ENCODE assay signal across 18 cellular contexts in genomic region chr1:24491577-24492360, GRCh38. TPM values are rescaled to one million over a fixed set of nuclear protein-coding genes. Genes with fewer than 3 reads are reported as not detected.
DNase-seq lines count a peak whose midpoint lies in the region; ATAC-seq, FAIRE-seq and TF ChIP-seq lines count a peak whose summit lies in the region.
"Had no signal": no experiment of that assay in that cellular context is flagged by ENCODE, and none has a peak within 500 bp of the region (broad histone marks: within the 10 kb centered on the region; RNA-seq: fewer than 3 reads in every experiment).

No MANE protein-coding gene starts in this region.

- CTCF ChIA-PET in HepG2 (lab: Yijun Ruan, JAX; ENCODE audit: low intra/inter-chr PET ratio, low total read pairs) (no interaction called here), Calu3 (lab: Charles Lee) (interaction anchor here (0.6 kb wide), 2 partner anchors 9 to 20 kb away, joined by 7 to 8 read pairs; no protein-coding TSS in a partner anchor)

- intact Hi-C loops in HepG2 (cut with micrococcal nuclease; ENCODE audit: unreplicated experiment): no loop called here
- intact Hi-C loops in prostate gland (cut with DNase I): no loop called here
- intact Hi-C loops in Calu3 (cut with micrococcal nuclease; ENCODE audit: unreplicated experiment): no loop called here

- H3K4me1 ChIP-seq in adipocyte (ENCODE audit: control insufficient read depth, insufficient read depth, low read length): peaks cover 3% of the 10 kb centered on the region
- peaks cover 38% of the 10 kb centered on the region for H3K4me1 ChIP-seq in HepG2 (ENCODE audit: insufficient read depth, low read length)
- no peaks in the 10 kb centered on the region for H3K4me1 ChIP-seq in prostate gland (replicated peaks)
- H3K4me1 ChIP-seq: tibial artery had no signal

- no peaks in the 10 kb centered on the region for H3K36me3 ChIP-seq in adipocyte (ENCODE audit: control insufficient read depth, insufficient read depth, low read length, severe bottlenecking)
- H3K36me3 ChIP-seq in HepG2 (replicated peaks in 1 of 2; ENCODE audit: control insufficient read depth in 1 of 2, insufficient read depth in 2 of 2, low read length in 2 of 2): no peaks in the 10 kb centered on the region
- H3K36me3 ChIP-seq in prostate gland: no peaks in the 10 kb centered on the region
- H3K36me3 ChIP-seq: tibial artery had no signal

- H3K27me3 Mint-ChIP-seq in Calu3 (ENCODE audit: unreplicated experiment): no peaks in the 10 kb centered on the region
- H3K27me3 Mint-ChIP-seq: activated naive CD4-positive, alpha-beta T cell treated with anti-CD3 and anti-CD28 coated beads, Interleukin-2, amount 50 U/mL, for 24 hours; CD4-positive, alpha-beta memory T cell had no signal

- in situ Hi-C loops in HepG2 (cut with HindIII; ENCODE audit: extremely low pct_ligation_motif_present, low pct_unique_long_range_greater_than_20kb): no loop called here

- WGBS in HepG2 (ENCODE audit: low lambda C conversion rate): 16% methylated on average over 15 of the region's 15 CpGs
- WGBS in prostate gland: 31% methylated on average over 15 of the region's 15 CpGs

- H3K36me3 Mint-ChIP-seq in Calu3 (ENCODE audit: insufficient read depth, unreplicated experiment): no peaks in the 10 kb centered on the region
- H3K36me3 Mint-ChIP-seq: natural killer cell had no signal

- TF ChIP-seq CTCF in AG10803 (conservative IDR thresholded peaks at IDR 0.05; ENCODE audit: low read length): peak; percentile 30; the same call in 1 of the 2 replicates
- no peak for TF ChIP-seq CTCF in HepG2 (CRISPR knock-in tag; IDR thresholded peaks at IDR 0.05)
- no peak for TF ChIP-seq CTCF in prostate gland (IDR thresholded peaks at IDR 0.05)
- no peak for TF ChIP-seq CTCF in Calu3 (IDR thresholded peaks at IDR 0.05; ENCODE audit: unreplicated experiment)

- TF ChIP-seq EP300 in HepG2 (IDR thresholded peaks at IDR 0.05; ENCODE audit: low read depth in 2 of 2, low read length in 2 of 2) (no peak), HepG2 (CRISPR knock-in tag; IDR thresholded peaks at IDR 0.05; ENCODE audit: borderline replicate concordance) (no peak)

- H3K27me3 ChIP-seq in adipocyte (replicated peaks; ENCODE audit: control insufficient read depth, insufficient read depth, low read length) (peaks cover 25% of the 10 kb centered on the region), HepG2 (ENCODE audit: control insufficient read depth in 1 of 2, insufficient read depth in 2 of 2, low read length in 2 of 2) (no peaks in the 10 kb centered on the region), prostate gland (replicated peaks; ENCODE audit: insufficient read depth) (no peaks in the 10 kb centered on the region)

- H3K79me2 ChIP-seq in HepG2 (ENCODE audit: insufficient read depth, low read length): no peaks in the 10 kb centered on the region

- H2AFZ ChIP-seq in HepG2 (ENCODE audit: low read length): no peak overlapping the region

- H3K9ac ChIP-seq in adipocyte (ENCODE audit: low read length) (no peak overlapping the region), HepG2 (ENCODE audit: insufficient read depth, low read depth, low read length) (no peak overlapping the region)

- no peak for FAIRE-seq in HepG2 (lab: Jason Lieb, UNC)
- FAIRE-seq: GM12891, islet of Langerhans had no signal

- TF ChIP-seq RAD21 in HepG2 (CRISPR knock-in tag; IDR thresholded peaks at IDR 0.05): no peak

- no peak overlapping the region for H3K4me2 ChIP-seq in HepG2 (ENCODE audit: low read depth, low read length)

- H3K4me3 Mint-ChIP-seq in Calu3 (ENCODE audit: low read depth, unreplicated experiment): no peak overlapping the region
- H3K4me3 Mint-ChIP-seq: activated naive CD4-positive, alpha-beta T cell treated with anti-CD3 and anti-CD28 coated beads, Interleukin-2, amount 50 U/mL, for 24 hours; CD4-positive, alpha-beta memory T cell; natural killer cell had no signal

- no TSS peak for BruUV-seq in HepG2 (replicated peaks; lab: Mats Ljungman, UMichigan)
- no TSS peak for BruUV-seq in Calu3 (replicated peaks; lab: Mats Ljungman, UMichigan)

- H4K20me1 ChIP-seq in HepG2 (ENCODE audit: insufficient read depth, low read length): no peaks in the 10 kb centered on the region

- no peak for TF ChIP-seq POLR2A in HepG2 (IDR thresholded peaks at IDR 0.05; ENCODE audit: insufficient read depth in 1 of 2, low read depth in 2 of 2, low read length in 2 of 2)
- TF ChIP-seq POLR2A in prostate gland (IDR thresholded peaks at IDR 0.05): no peak

- DNase-seq in AG10803 (ENCODE audit: low read depth) (peak; percentile 25), ELR (ENCODE audit: low read depth) (peak; percentile 40), adipocyte (ENCODE audit: low read depth) (peak; percentile 31), HepG2 (ENCODE audit: low spot score) (no peak), prostate gland (ENCODE audit: low spot score) (no peak), Calu3 (no peak), NCI-H1694 (lab: John Stamatoyannopoulos, UW) (no peak)
- no peak for DNase-seq in stimulated activated naive CD8-positive, alpha-beta T cell treated with anti-CD3 and anti-CD28 coated beads, Interleukin-15, Interleukin-2, amounts not matched to agents 100 U/mL and 50 U/mL, for 24 hours
- DNase-seq: activated CD4-positive, alpha-beta T cell treated with anti-CD3 and anti-CD28 coated beads for 48 hours; CD4-positive, alpha-beta memory T cell; IMR-90; natural killer cell; NCI-H2081 treated with DMSO at 0.1 percent for 48 hours; T1000 had no signal

- no peaks in the 10 kb centered on the region for H3K4me1 Mint-ChIP-seq in Calu3 (ENCODE audit: low read depth, unreplicated experiment)

- no peak overlapping the region for H3K27ac Mint-ChIP-seq in Calu3 (ENCODE audit: unreplicated experiment)
- H3K27ac Mint-ChIP-seq: natural killer cell had no signal

- POLR2A ChIA-PET in HepG2 (lab: Yijun Ruan, JAX): interaction anchor here (0.9 kb wide), 1 partner anchor 10 kb away, joined by 5 read pairs; the partner anchor contains the start of gene RCAN3

- no peak overlapping the region for H3K27ac ChIP-seq in HepG2 (ENCODE audit: extremely low read length, insufficient read depth, low read length)
- H3K27ac ChIP-seq in prostate gland: no peak overlapping the region
- H3K27ac ChIP-seq: tibial artery had no signal

- no peaks in the 10 kb centered on the region for H3K9me3 Mint-ChIP-seq in Calu3 (ENCODE audit: low read depth, unreplicated experiment)
- H3K9me3 Mint-ChIP-seq: activated naive CD4-positive, alpha-beta T cell treated with anti-CD3 and anti-CD28 coated beads, Interleukin-2, amount 50 U/mL, for 24 hours; CD4-positive, alpha-beta memory T cell; natural killer cell had no signal

- peak; percentile 81 for ATAC-seq in HepG2
- ATAC-seq in stimulated activated naive CD8-positive, alpha-beta T cell treated with anti-CD3 and anti-CD28 coated beads, Interleukin-15, Interleukin-2, amounts not matched to agents 100 U/mL and 50 U/mL, for 24 hours: no peak
- ATAC-seq: natural killer cell had no signal

- peak overlapping the region; percentile 34; the same call in 1 of the 2 replicates for H3K4me3 ChIP-seq in AG10803 (ENCODE audit: low read length)
- H3K4me3 ChIP-seq in adipocyte (ENCODE audit: low read length): no peak overlapping the region
- H3K4me3 ChIP-seq in HepG2 (replicated peaks in 1 of 3; ENCODE audit: insufficient read depth in 1 of 3, low read depth in 2 of 3, low read length in 3 of 3): no peak overlapping the region
- no peak overlapping the region for H3K4me3 ChIP-seq in prostate gland
- H3K4me3 ChIP-seq: tibial artery had no signal

- H3K9me3 ChIP-seq in adipocyte (ENCODE audit: control insufficient read depth, low read length): peaks cover 11% of the 10 kb centered on the region
- H3K9me3 ChIP-seq in HepG2 (ENCODE audit: low read length): no peaks in the 10 kb centered on the region
- H3K9me3 ChIP-seq in prostate gland: no peaks in the 10 kb centered on the region

TF ChIP-seq in HepG2, 621 proteins besides CTCF, POLR2A, EP300 and RAD21:
- TF ChIP-seq ZNF343 (CRISPR knock-in tag; IDR thresholded peaks at IDR 0.05) (no peak), RBFOX2 (IDR thresholded peaks at IDR 0.05; ENCODE audit: low read depth, low read length) (no peak)

RNA-seq across cellular contexts. Expression of gene RCAN3, which starts 10.9 kb away (rescaled TPM):
- total RNA-seq in HepG2 (2016; rRNA removed; fragmentation: Illumina TruSeq; extraction: Trizol): 13.3 and 13.6 TPM in 2 replicates
- 11.1 and 12.8 TPM in 2 replicates for total RNA-seq in HepG2 (2016; cell fraction: cytosol; rRNA removed; fragmentation: Illumina TruSeq; extraction: Trizol; ENCODE audit: low read depth)
- total RNA-seq in HepG2 (2016; cell fraction: insoluble cytoplasmic fraction; rRNA removed; fragmentation: Illumina TruSeq; extraction: Trizol): 12.7 and 13.1 TPM in 2 replicates
- 11.4 and 12.2 TPM in 2 replicates for total RNA-seq in HepG2 (2016; cell fraction: membrane; rRNA removed; fragmentation: Illumina TruSeq; extraction: Trizol)
- 6.8 and 7.8 TPM in 2 replicates for total RNA-seq in HepG2 (2016; cell fraction: nucleus; rRNA removed; fragmentation: Illumina TruSeq; extraction: Trizol)
- 10.9 and 12.2 TPM in 2 replicates for polyA plus RNA-seq in HepG2 (2011; rRNA removed)
- 7.5 and 10.9 TPM in 2 replicates for polyA plus RNA-seq in HepG2 (2011; cell fraction: cytosol; rRNA removed)
- 5.9 and 6.3 TPM in 2 replicates for polyA plus RNA-seq in HepG2 (2011; cell fraction: nucleus; rRNA removed)
- 8.9 and 12.1 TPM in 2 replicates for polyA plus RNA-seq in HepG2 (2012)
- 5.1 and 5.8 TPM in 2 replicates for polyA plus RNA-seq in HepG2 (2016; cell fraction: cytosol; fragmentation: Illumina TruSeq; extraction: Trizol; ENCODE audit: low read depth)
- polyA plus RNA-seq in HepG2 (2016; cell fraction: insoluble cytoplasmic fraction; fragmentation: Illumina TruSeq; extraction: Trizol; ENCODE audit: low read depth): 11.8 and 14.0 TPM in 2 replicates
- polyA plus RNA-seq in HepG2 (2016; cell fraction: membrane; fragmentation: Illumina TruSeq; extraction: Trizol; ENCODE audit: low read depth): 9.8 and 11.1 TPM in 2 replicates
- 11.0 and 12.1 TPM in 2 replicates for polyA plus RNA-seq in HepG2 (2016; cell fraction: nucleus; fragmentation: Illumina TruSeq; extraction: Trizol; ENCODE audit: insufficient read depth, low read depth)
- polyA minus RNA-seq in HepG2 (2011; rRNA and poly(A)+ RNA removed; ENCODE audit: low replicate concordance): 5.6 and 20.2 TPM in 2 replicates
- polyA minus RNA-seq in HepG2 (2011; cell fraction: cytosol; rRNA and poly(A)+ RNA removed): 12.3 and 12.5 TPM in 2 replicates
- 4.2 and 8.7 TPM in 2 replicates for polyA minus RNA-seq in HepG2 (2011; cell fraction: nucleus; rRNA and poly(A)+ RNA removed)
- total RNA-seq in prostate gland: 100 to 1,000 TPM in 1 of 2 donors, 10 to 100 TPM in 1; 50.8 to 238 TPM
- total RNA-seq in Calu3 (2022): 12.9 and 15.3 TPM in 2 replicates

Comparison
In these comparisons a context has a peak if more than half of its experiments do, and no peak if none do; other contexts are left out.
1. DNase-seq: peak in AG10803 (single experiment), ELR (single experiment) and adipocyte (single experiment); none in HepG2 (single experiment), stimulated activated naive CD8-positive, alpha-beta T cell treated with anti-CD3 and anti-CD28 coated beads, Interleukin-15, Interleukin-2, amounts not matched to agents 100 U/mL and 50 U/mL, for 24 hours (single experiment), prostate gland (single experiment), Calu3 (single experiment) and NCI-H1694 (single experiment).